Comparison of ENCODE assay signal across 7 cellular contexts in the genomic region with DNA sequence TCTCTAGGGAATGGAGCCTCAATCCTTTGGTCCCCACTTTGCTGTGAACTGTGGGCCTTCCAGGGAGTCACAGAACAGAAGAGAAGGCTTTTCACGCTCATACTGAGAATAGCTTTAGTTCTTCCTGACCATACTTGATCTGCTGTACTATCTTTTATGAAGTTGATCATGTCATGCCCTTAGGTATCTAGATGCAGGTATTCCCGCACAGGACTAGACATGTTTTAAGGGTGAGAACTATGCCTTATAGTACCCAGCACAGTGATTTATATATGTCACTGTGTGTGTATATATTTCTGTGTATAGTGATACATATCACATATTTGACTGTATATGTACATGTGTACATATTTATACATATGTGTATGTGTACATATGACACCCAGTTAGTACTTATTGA.
"Had no signal": no experiment of that assay in that cellular context is flagged by ENCODE, and none has a peak within 500 bp of the region (broad histone marks: within the 10 kb centered on the region; RNA-seq: fewer than 3 reads in every experiment).

No MANE protein-coding gene starts in this region.

- H3K4me1 Mint-ChIP-seq: GM23338 had no signal

- H3K9me3 Mint-ChIP-seq: GM23338, H9 had no signal

- H3K36me3 Mint-ChIP-seq: IgD-negative memory B cell had no signal

- H2AFZ ChIP-seq: GM23338 had no signal

- H3K4me3 Mint-ChIP-seq: GM23338, H9, IgD-negative memory B cell had no signal

- H3K27ac Mint-ChIP-seq: GM23338, H9, IgD-negative memory B cell had no signal

- FAIRE-seq: H1, H54, HTR-8/SVneo had no signal

- ATAC-seq: GM23338 had no signal

- H3K4me2 ChIP-seq: GM23338 had no signal

- H3K4me3 ChIP-seq: GM23338 had no signal

- DNase-seq: H9, HCEC 1CT had no signal

- H3K27me3 Mint-ChIP-seq: IgD-negative memory B cell had no signal
